ENCODE assay signal across 25 cellular contexts in the genomic region with DNA sequence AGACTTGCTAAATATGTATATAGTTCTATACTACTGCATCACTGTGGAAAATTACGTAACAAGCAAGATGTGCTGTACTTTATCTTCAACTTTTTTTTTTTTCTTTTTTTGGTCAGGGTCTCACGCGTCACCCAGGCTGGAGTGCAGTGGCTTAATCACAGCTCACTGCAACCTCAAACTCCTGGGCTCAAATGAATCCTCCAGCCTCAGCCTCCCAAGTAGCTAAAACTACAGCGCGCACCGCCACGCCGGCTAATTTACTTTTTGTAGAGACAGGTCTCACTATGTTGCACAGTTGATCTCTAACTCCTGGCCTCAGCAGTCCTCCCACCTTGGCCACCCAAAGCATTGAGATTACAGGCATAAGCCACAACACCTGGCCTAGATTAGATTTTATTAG.
DNase-seq lines count a peak whose midpoint lies in the region; ATAC-seq, FAIRE-seq and TF ChIP-seq lines count a peak whose summit lies in the region.
"Had no signal": no experiment of that assay in that cellular context is flagged by ENCODE, and none has a peak within 500 bp of the region (broad histone marks: within the 10 kb centered on the region; RNA-seq: fewer than 3 reads in every experiment).

No MANE protein-coding gene starts in this region.

- H4K20me1 ChIP-seq in HepG2 (ENCODE audit: insufficient read depth, low read length), result peaks cover 26% of the 10 kb centered on the region; the same call in 1 of the 2 replicates

- no peak overlapping the region for H3K4me2 ChIP-seq in HepG2 (ENCODE audit: low read depth, low read length)

- in situ Hi-C loops in HepG2 (cut with HindIII; ENCODE audit: extremely low pct_ligation_motif_present, low pct_unique_long_range_greater_than_20kb), result no loop called here

- no peaks in the 10 kb centered on the region for H3K9me3 Mint-ChIP-seq in activated CD8-positive, alpha-beta T cell treated with anti-CD3 and anti-CD28 coated beads for 36 hours
- peaks cover 3% of the 10 kb centered on the region for H3K9me3 Mint-ChIP-seq in activated CD8-positive, alpha-beta T cell treated with anti-CD3 and anti-CD28 coated beads, Interleukin-2, amount 10 ng/mL, durations not matched to agents 7 days and 5 days (ENCODE audit: insufficient read depth)
- peaks cover 3% of the 10 kb centered on the region for H3K9me3 Mint-ChIP-seq in activated T-helper 17 cell treated with anti-CD3 and anti-CD28 coated beads, Interleukin-2, amount 50 U/mL, for 72 hours
- H3K9me3 Mint-ChIP-seq: H9, HFFc6 had no signal

- H3K9me3 ChIP-seq in HepG2 (ENCODE audit: low read length) (no peaks in the 10 kb centered on the region), right lobe of liver (no peaks in the 10 kb centered on the region), mucosa of descending colon (no peaks in the 10 kb centered on the region)
- H3K9me3 ChIP-seq: Caco-2, SJCRH30 had no signal

- TF ChIP-seq EP300 in HepG2 (IDR thresholded peaks at IDR 0.05; ENCODE audit: low read depth in 2 of 2, low read length in 2 of 2) (no peak), HepG2 (CRISPR knock-in tag; IDR thresholded peaks at IDR 0.05; ENCODE audit: borderline replicate concordance) (no peak)

- no peak overlapping the region for H3K4me3 ChIP-seq in HepG2 (replicated peaks in 1 of 3; ENCODE audit: insufficient read depth in 1 of 3, low read depth in 2 of 3, low read length in 3 of 3)
- H3K4me3 ChIP-seq in right lobe of liver, result no peak overlapping the region
- no peak overlapping the region for H3K4me3 ChIP-seq in mucosa of descending colon
- H3K4me3 ChIP-seq: GM12878, SJCRH30 had no signal

- peaks cover 30 to 93% of the 10 kb centered on the region in 2 experiments for H3K36me3 ChIP-seq in HepG2 (replicated peaks in 1 of 2; ENCODE audit: control insufficient read depth in 1 of 2, insufficient read depth in 2 of 2, low read length in 2 of 2)
- peaks cover 0 to 32% (median 17%) of the 10 kb centered on the region in 4 donors for H3K36me3 ChIP-seq in right lobe of liver
- H3K36me3 ChIP-seq in mucosa of descending colon (ENCODE audit: low read depth), result no peaks in the 10 kb centered on the region

- no peak overlapping the region for H3K27ac ChIP-seq in HepG2 (ENCODE audit: extremely low read length, insufficient read depth, low read length)
- H3K27ac ChIP-seq in right lobe of liver, result no peak overlapping the region
- H3K27ac ChIP-seq: C4-2B, SJCRH30 had no signal

- peaks cover 43% of the 10 kb centered on the region for H3K4me1 Mint-ChIP-seq in activated CD8-positive, alpha-beta T cell treated with anti-CD3 and anti-CD28 coated beads for 36 hours (ENCODE audit: low read depth)
- peaks cover 35% of the 10 kb centered on the region for H3K4me1 Mint-ChIP-seq in activated CD8-positive, alpha-beta T cell treated with anti-CD3 and anti-CD28 coated beads, Interleukin-2, amount 10 ng/mL, durations not matched to agents 7 days and 5 days (ENCODE audit: low read depth)
- H3K4me1 Mint-ChIP-seq in activated T-helper 17 cell treated with anti-CD3 and anti-CD28 coated beads, Interleukin-2, amount 50 U/mL, for 72 hours, result peaks cover 33% of the 10 kb centered on the region

- no peak overlapping the region for H2AFZ ChIP-seq in HepG2 (ENCODE audit: low read length)

- no peaks in the 10 kb centered on the region for H3K27me3 ChIP-seq in HepG2 (ENCODE audit: control insufficient read depth in 1 of 2, insufficient read depth in 2 of 2, low read length in 2 of 2)
- H3K27me3 ChIP-seq in right lobe of liver, result no peaks in the 10 kb centered on the region
- H3K27me3 ChIP-seq: SJCRH30 had no signal

- H3K4me3 Mint-ChIP-seq in activated CD8-positive, alpha-beta T cell treated with anti-CD3 and anti-CD28 coated beads for 36 hours, result no peak overlapping the region
- no peak overlapping the region for H3K4me3 Mint-ChIP-seq in activated CD8-positive, alpha-beta T cell treated with anti-CD3 and anti-CD28 coated beads, Interleukin-2, amount 10 ng/mL, durations not matched to agents 7 days and 5 days
- peak overlapping the region; percentile 21 for H3K4me3 Mint-ChIP-seq in activated T-helper 17 cell treated with anti-CD3 and anti-CD28 coated beads, Interleukin-2, amount 50 U/mL, for 72 hours
- H3K4me3 Mint-ChIP-seq: H9, HFFc6 had no signal

- over 99% methylated on average over 8 of the region's 8 CpGs for WGBS in HepG2 (ENCODE audit: low lambda C conversion rate)
- WGBS in right lobe of liver (ENCODE audit: insufficient coverage, low coverage, low lambda C conversion rate, missing lambda C conversion rate), result 93% methylated on average over 8 of the region's 8 CpGs

- POLR2A ChIA-PET in activated CD8-positive, alpha-beta T cell treated with anti-CD3 and anti-CD28 coated beads for 36 hours (lab: Charles Lee), result no interaction called here
- POLR2A ChIA-PET in activated CD8-positive, alpha-beta T cell treated with anti-CD3 and anti-CD28 coated beads, Interleukin-2, amount 10 ng/mL, durations not matched to agents 7 days and 5 days (lab: Charles Lee), result no interaction called here
- POLR2A ChIA-PET in HepG2 (lab: Yijun Ruan, JAX), result no interaction called here

- no peak overlapping the region for H3K9ac ChIP-seq in HepG2 (ENCODE audit: insufficient read depth, low read depth, low read length)

- CTCF ChIA-PET in activated CD8-positive, alpha-beta T cell treated with anti-CD3 and anti-CD28 coated beads for 36 hours (lab: Charles Lee), result no interaction called here
- CTCF ChIA-PET in activated CD8-positive, alpha-beta T cell treated with anti-CD3 and anti-CD28 coated beads, Interleukin-2, amount 10 ng/mL, durations not matched to agents 7 days and 5 days (lab: Charles Lee), result no interaction called here
- CTCF ChIA-PET in HepG2 (lab: Yijun Ruan, JAX; ENCODE audit: low intra/inter-chr PET ratio, low total read pairs), result no interaction called here

- no peak for DNase-seq in activated CD8-positive, alpha-beta T cell treated with anti-CD3 and anti-CD28 coated beads for 36 hours
- DNase-seq in activated CD8-positive, alpha-beta T cell treated with anti-CD3 and anti-CD28 coated beads, Interleukin-2, amount 10 ng/mL, durations not matched to agents 7 days and 5 days, result no peak
- no peak for DNase-seq in HepG2 (ENCODE audit: low spot score)
- no peak for DNase-seq in right lobe of liver
- no peak for DNase-seq in mucosa of descending colon
- no peak for DNase-seq in effector CD8-positive, alpha-beta T cell (lab: John Stamatoyannopoulos, UW)
- DNase-seq: Caco-2, DMS 273 treated with DMSO at 0.1 percent for 48 hours, DND-41, H9, HFFc6, KG1, NCI-H1092, NCI-H1436, NCI-H187 treated with DMSO at 0.1 percent for 48 hours, NCI-H2107, NCI-H446 treated with DMSO at 0.1 percent for 48 hours, NCI-H526 treated with DMSO at 0.1 percent for 48 hours, OCI-M1, SJCRH30 had no signal

- H3K27ac Mint-ChIP-seq in activated CD8-positive, alpha-beta T cell treated with anti-CD3 and anti-CD28 coated beads for 36 hours, result peak overlapping the region; percentile 50
- H3K27ac Mint-ChIP-seq in activated CD8-positive, alpha-beta T cell treated with anti-CD3 and anti-CD28 coated beads, Interleukin-2, amount 10 ng/mL, durations not matched to agents 7 days and 5 days, result no peak overlapping the region
- peak overlapping the region; percentile 55 for H3K27ac Mint-ChIP-seq in activated T-helper 17 cell treated with anti-CD3 and anti-CD28 coated beads, Interleukin-2, amount 50 U/mL, for 72 hours
- H3K27ac Mint-ChIP-seq: H9, HFFc6 had no signal

- H3K4me1 ChIP-seq in HepG2 (ENCODE audit: insufficient read depth, low read length) (peaks cover 15% of the 10 kb centered on the region; the same call in 1 of the 2 replicates), right lobe of liver (no peaks in the 10 kb centered on the region), mucosa of descending colon (ENCODE audit: low read depth) (no peaks in the 10 kb centered on the region)
- H3K4me1 ChIP-seq: Caco-2, SJCRH30 had no signal

- ATAC-seq in activated CD8-positive, alpha-beta T cell treated with anti-CD3 and anti-CD28 coated beads for 36 hours, result no peak
- no peak for ATAC-seq in activated CD8-positive, alpha-beta T cell treated with anti-CD3 and anti-CD28 coated beads, Interleukin-2, amount 10 ng/mL, durations not matched to agents 7 days and 5 days
- ATAC-seq in HepG2 (peak; percentile 9; the same call in 2 of the 3 replicates), right lobe of liver (no peak), mucosa of descending colon (no peak)
- peak; percentile 13 for ATAC-seq in activated T-helper 17 cell treated with anti-CD3 and anti-CD28 coated beads, Interleukin-2, amount 50 U/mL, for 72 hours (replicated peaks)
- ATAC-seq: GM12878 had no signal

- no peak for FAIRE-seq in HepG2 (lab: Jason Lieb, UNC)
- FAIRE-seq: A204.1, GM12878, RCC 7860 had no signal

- TF ChIP-seq RAD21 in HepG2 (CRISPR knock-in tag; IDR thresholded peaks at IDR 0.05), result no peak

- H3K36me3 Mint-ChIP-seq in activated CD8-positive, alpha-beta T cell treated with anti-CD3 and anti-CD28 coated beads for 36 hours (ENCODE audit: low read depth), result peaks cover 69% of the 10 kb centered on the region
- peaks cover 70% of the 10 kb centered on the region for H3K36me3 Mint-ChIP-seq in activated CD8-positive, alpha-beta T cell treated with anti-CD3 and anti-CD28 coated beads, Interleukin-2, amount 10 ng/mL, durations not matched to agents 7 days and 5 days (ENCODE audit: low read depth)
- peaks cover 94% of the 10 kb centered on the region for H3K36me3 Mint-ChIP-seq in activated T-helper 17 cell treated with anti-CD3 and anti-CD28 coated beads, Interleukin-2, amount 50 U/mL, for 72 hours (ENCODE audit: low read depth)

- no peak for TF ChIP-seq CTCF in activated CD8-positive, alpha-beta T cell treated with anti-CD3 and anti-CD28 coated beads for 36 hours (IDR thresholded peaks at IDR 0.05)
- TF ChIP-seq CTCF in HepG2 (CRISPR knock-in tag; IDR thresholded peaks at IDR 0.05) (no peak), right lobe of liver (IDR thresholded peaks at IDR 0.05) (no peak), mucosa of descending colon (IDR thresholded peaks at IDR 0.05) (no peak)

- intact Hi-C loops in activated CD8-positive, alpha-beta T cell treated with anti-CD3 and anti-CD28 coated beads for 36 hours (cut with micrococcal nuclease), result no loop called here
- intact Hi-C loops in HepG2 (cut with micrococcal nuclease; ENCODE audit: unreplicated experiment) (no loop called here), right lobe of liver (cut with DNase I) (no loop called here), mucosa of descending colon (cut with DNase I, micrococcal nuclease) (no loop called here)

- TF ChIP-seq POLR2A in HepG2 (IDR thresholded peaks at IDR 0.05; ENCODE audit: insufficient read depth in 1 of 2, low read depth in 2 of 2, low read length in 2 of 2), result no peak
- TF ChIP-seq POLR2A in right lobe of liver (IDR thresholded peaks at IDR 0.05), result no peak

- no TSS peak for BruUV-seq in HepG2 (replicated peaks; lab: Mats Ljungman, UMichigan)

- peaks cover 3% of the 10 kb centered on the region for H3K79me2 ChIP-seq in HepG2 (ENCODE audit: insufficient read depth, low read length)

- no peaks in the 10 kb centered on the region for H3K27me3 Mint-ChIP-seq in activated CD8-positive, alpha-beta T cell treated with anti-CD3 and anti-CD28 coated beads for 36 hours
- no peaks in the 10 kb centered on the region for H3K27me3 Mint-ChIP-seq in activated CD8-positive, alpha-beta T cell treated with anti-CD3 and anti-CD28 coated beads, Interleukin-2, amount 10 ng/mL, durations not matched to agents 7 days and 5 days (ENCODE audit: low read depth)
- no peaks in the 10 kb centered on the region for H3K27me3 Mint-ChIP-seq in activated T-helper 17 cell treated with anti-CD3 and anti-CD28 coated beads, Interleukin-2, amount 50 U/mL, for 72 hours

Comparison
In these comparisons a context has a peak if more than half of its experiments do, and no peak if none do; other contexts are left out.
1. ATAC-seq: peak in HepG2 (single experiment) and activated T-helper 17 cell treated with anti-CD3 and anti-CD28 coated beads, Interleukin-2, amount 50 U/mL, for 72 hours (single experiment); none in activated CD8-positive, alpha-beta T cell treated with anti-CD3 and anti-CD28 coated beads for 36 hours (single experiment), activated CD8-positive, alpha-beta T cell treated with anti-CD3 and anti-CD28 coated beads, Interleukin-2, amount 10 ng/mL, durations not matched to agents 7 days and 5 days (single experiment), right lobe of liver (0 of 4) and mucosa of descending colon (single experiment).